In the genomic region with DNA sequence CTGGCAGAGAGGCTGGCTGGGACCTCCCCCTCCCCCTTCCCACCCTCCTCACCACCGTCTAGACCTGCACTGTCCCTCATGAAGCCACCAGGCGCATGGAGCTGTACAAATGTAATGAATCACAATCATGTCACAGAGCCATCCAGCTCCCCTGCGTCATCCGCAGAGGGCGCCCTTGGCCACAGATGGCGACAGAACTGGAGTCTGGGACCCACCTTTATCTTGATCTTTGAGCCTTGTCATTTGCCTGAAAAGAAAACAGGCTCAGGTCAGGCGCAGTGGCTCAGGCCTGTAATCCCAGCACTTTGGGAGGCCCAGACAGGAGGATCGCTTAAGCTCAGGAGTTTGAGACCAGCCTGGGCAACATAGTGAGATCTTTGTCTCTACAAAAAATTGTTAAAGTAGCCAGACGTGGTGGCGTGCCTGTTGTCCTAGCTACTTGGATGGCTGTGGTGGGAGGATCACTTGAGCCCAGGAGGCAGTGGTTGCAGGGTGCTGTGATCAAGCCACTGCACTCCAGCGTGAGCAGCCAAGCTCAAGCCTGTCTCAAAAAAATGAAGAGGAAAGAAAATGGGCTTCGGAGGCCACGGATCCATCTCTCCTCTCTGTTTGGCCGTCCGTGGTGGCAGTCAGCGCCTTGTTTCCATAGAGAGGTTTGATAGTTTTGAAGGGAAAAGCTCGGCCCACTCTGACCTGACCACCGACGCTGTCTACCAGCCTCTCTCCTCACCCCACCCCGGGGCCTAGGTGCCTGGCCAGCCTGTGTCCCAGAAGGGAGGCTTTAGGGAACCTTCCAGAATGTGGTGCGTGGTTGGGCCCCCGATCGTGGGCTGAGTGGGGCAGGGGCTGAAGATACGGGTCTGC, we compare ENCODE assay signal across 1 cellular context.
TF ChIP-seq lines count a peak whose summit lies in the region.

No MANE protein-coding gene starts in this region.

TF ChIP-seq in HepG2, 621 proteins besides CTCF, POLR2A, EP300 and RAD21 (continued from another document and continues in another):
- TF ChIP-seq IKZF1 (IDR thresholded peaks at IDR 0.05) (no peak), HNRNPK (IDR thresholded peaks at IDR 0.05; ENCODE audit: low read depth, low read length, poor library complexity, severe bottlenecking) (no peak), KAT2B (IDR thresholded peaks at IDR 0.05; ENCODE audit: borderline replicate concordance, low read depth, low read length) (no peak), ZNF17 (CRISPR knock-in tag; IDR thresholded peaks at IDR 0.05) (no peak), ZSCAN21 (CRISPR knock-in tag; IDR thresholded peaks at IDR 0.05; ENCODE audit: borderline replicate concordance) (peak; percentile 65; the same call in 1 of the 2 replicates), SIX4 (CRISPR knock-in tag; IDR thresholded peaks at IDR 0.05) (peak; percentile 28; the same call in 1 of the 2 replicates), KMT2A (CRISPR knock-in tag; IDR thresholded peaks at IDR 0.05) (peak; percentile 59; the same call in 1 of the 2 replicates), PRDM4 (CRISPR knock-in tag; IDR thresholded peaks at IDR 0.05; ENCODE audit: borderline replicate concordance) (peak; percentile 89; the same call in 1 of the 2 replicates), ZNF256 (CRISPR knock-in tag; conservative IDR thresholded peaks at IDR 0.05) (0 out of 2 replicates have a peak, but pooled peaks have one; percentile 46), RARA (CRISPR knock-in tag; IDR thresholded peaks at IDR 0.05) (peak; percentile 71), ZNF782 (CRISPR knock-in tag; IDR thresholded peaks at IDR 0.05; ENCODE audit: borderline replicate concordance) (0 out of 2 replicates have a peak, but pooled peaks have one; percentile 83), BRCA1 (CRISPR knock-in tag; IDR thresholded peaks at IDR 0.05) (no peak; the same call in 1 of the 2 replicates), NR2F6 (IDR thresholded peaks at IDR 0.05) (peak; percentile 38; the same call in 1 of the 2 replicates), NR2F6 (CRISPR knock-in tag; IDR thresholded peaks at IDR 0.05) (peak; percentile 88), SMAD1 (CRISPR knock-in tag; IDR thresholded peaks at IDR 0.05; ENCODE audit: borderline replicate concordance, low read depth) (peak; percentile 24; the same call in 1 of the 2 replicates), AKAP8 (CRISPR knock-in tag; IDR thresholded peaks at IDR 0.05) (0 out of 2 replicates have a peak, but pooled peaks have one; percentile 57), ZEB1 (IDR thresholded peaks at IDR 0.05; ENCODE audit: insufficient replicate concordance, low read depth) (no peak), ATF4 (CRISPR knock-in tag; IDR thresholded peaks at IDR 0.05) (no peak), PHF5A (CRISPR knock-in tag; IDR thresholded peaks at IDR 0.05; ENCODE audit: low read depth, unreplicated experiment) (peak; percentile 95), MBD4 (IDR thresholded peaks at IDR 0.05; ENCODE audit: borderline replicate concordance, low read length) (no peak), TGIF2 (CRISPR knock-in tag; IDR thresholded peaks at IDR 0.05) (peak; percentile 91; the same call in 1 of the 2 replicates), MXD3 (CRISPR knock-in tag; IDR thresholded peaks at IDR 0.05) (no peak; the same call in 1 of the 2 replicates), ZFP41 (CRISPR knock-in tag; IDR thresholded peaks at IDR 0.05; ENCODE audit: borderline replicate concordance) (no peak), ZNF652 (CRISPR knock-in tag; IDR thresholded peaks at IDR 0.05; ENCODE audit: borderline replicate concordance, low read depth) (no peak), PLSCR1 (CRISPR knock-in tag; IDR thresholded peaks at IDR 0.05; ENCODE audit: borderline replicate concordance) (no peak), BCL6 (CRISPR knock-in tag; IDR thresholded peaks at IDR 0.05) (peak; percentile 76), NAIF1 (CRISPR knock-in tag; IDR thresholded peaks at IDR 0.05; ENCODE audit: borderline replicate concordance) (no peak; the same call in 1 of the 2 replicates), SNAPC5 (CRISPR knock-in tag; IDR thresholded peaks at IDR 0.05; ENCODE audit: borderline replicate concordance) (no peak; the same call in 1 of the 2 replicates), TEAD2 (CRISPR knock-in tag; IDR thresholded peaks at IDR 0.05) (no peak), YY1 (IDR thresholded peaks at IDR 0.05; ENCODE audit: insufficient read depth, insufficient replicate concordance, low read depth, low read length) (peak; percentile 72), ZFP36L2 (CRISPR knock-in tag; IDR thresholded peaks at IDR 0.05) (no peak)
- TF ChIP-seq, protein P1, sequence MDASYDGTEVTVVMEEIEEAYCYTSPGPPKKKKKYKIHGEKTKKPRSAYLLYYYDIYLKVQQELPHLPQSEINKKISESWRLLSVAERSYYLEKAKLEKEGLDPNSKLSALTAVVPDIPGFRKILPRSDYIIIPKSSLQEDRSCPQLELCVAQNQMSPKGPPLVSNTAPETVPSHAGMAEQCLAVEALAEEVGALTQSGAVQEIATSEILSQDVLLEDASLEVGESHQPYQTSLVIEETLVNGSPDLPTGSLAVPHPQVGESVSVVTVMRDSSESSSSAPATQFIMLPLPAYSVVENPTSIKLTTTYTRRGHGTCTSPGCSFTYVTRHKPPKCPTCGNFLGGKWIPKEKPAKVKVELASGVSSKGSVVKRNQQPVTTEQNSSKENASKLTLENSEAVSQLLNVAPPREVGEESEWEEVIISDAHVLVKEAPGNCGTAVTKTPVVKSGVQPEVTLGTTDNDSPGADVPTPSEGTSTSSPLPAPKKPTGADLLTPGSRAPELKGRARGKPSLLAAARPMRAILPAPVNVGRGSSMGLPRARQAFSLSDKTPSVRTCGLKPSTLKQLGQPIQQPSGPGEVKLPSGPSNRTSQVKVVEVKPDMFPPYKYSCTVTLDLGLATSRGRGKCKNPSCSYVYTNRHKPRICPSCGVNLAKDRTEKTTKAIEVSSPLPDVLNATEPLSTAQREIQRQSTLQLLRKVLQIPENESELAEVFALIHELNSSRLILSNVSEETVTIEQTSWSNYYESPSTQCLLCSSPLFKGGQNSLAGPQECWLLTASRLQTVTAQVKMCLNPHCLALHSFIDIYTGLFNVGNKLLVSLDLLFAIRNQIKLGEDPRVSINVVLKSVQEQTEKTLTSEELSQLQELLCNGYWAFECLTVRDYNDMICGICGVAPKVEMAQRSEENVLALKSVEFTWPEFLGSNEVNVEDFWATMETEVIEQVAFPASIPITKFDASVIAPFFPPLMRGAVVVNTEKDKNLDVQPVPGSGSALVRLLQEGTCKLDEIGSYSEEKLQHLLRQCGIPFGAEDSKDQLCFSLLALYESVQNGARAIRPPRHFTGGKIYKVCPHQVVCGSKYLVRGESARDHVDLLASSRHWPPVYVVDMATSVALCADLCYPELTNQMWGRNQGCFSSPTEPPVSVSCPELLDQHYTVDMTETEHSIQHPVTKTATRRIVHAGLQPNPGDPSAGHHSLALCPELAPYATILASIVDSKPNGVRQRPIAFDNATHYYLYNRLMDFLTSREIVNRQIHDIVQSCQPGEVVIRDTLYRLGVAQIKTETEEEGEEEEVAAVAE (CRISPR knock-in tag; IDR thresholded peaks at IDR 0.05; ENCODE audit: borderline replicate concordance), result peak; percentile 90
- TF ChIP-seq, protein P2, sequence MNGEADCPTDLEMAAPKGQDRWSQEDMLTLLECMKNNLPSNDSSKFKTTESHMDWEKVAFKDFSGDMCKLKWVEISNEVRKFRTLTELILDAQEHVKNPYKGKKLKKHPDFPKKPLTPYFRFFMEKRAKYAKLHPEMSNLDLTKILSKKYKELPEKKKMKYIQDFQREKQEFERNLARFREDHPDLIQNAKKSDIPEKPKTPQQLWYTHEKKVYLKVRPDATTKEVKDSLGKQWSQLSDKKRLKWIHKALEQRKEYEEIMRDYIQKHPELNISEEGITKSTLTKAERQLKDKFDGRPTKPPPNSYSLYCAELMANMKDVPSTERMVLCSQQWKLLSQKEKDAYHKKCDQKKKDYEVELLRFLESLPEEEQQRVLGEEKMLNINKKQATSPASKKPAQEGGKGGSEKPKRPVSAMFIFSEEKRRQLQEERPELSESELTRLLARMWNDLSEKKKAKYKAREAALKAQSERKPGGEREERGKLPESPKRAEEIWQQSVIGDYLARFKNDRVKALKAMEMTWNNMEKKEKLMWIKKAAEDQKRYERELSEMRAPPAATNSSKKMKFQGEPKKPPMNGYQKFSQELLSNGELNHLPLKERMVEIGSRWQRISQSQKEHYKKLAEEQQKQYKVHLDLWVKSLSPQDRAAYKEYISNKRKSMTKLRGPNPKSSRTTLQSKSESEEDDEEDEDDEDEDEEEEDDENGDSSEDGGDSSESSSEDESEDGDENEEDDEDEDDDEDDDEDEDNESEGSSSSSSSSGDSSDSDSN (CRISPR knock-in tag; IDR thresholded peaks at IDR 0.05), result peak; percentile 37; the same call in 1 of the 2 replicates
- TF ChIP-seq, protein P3, sequence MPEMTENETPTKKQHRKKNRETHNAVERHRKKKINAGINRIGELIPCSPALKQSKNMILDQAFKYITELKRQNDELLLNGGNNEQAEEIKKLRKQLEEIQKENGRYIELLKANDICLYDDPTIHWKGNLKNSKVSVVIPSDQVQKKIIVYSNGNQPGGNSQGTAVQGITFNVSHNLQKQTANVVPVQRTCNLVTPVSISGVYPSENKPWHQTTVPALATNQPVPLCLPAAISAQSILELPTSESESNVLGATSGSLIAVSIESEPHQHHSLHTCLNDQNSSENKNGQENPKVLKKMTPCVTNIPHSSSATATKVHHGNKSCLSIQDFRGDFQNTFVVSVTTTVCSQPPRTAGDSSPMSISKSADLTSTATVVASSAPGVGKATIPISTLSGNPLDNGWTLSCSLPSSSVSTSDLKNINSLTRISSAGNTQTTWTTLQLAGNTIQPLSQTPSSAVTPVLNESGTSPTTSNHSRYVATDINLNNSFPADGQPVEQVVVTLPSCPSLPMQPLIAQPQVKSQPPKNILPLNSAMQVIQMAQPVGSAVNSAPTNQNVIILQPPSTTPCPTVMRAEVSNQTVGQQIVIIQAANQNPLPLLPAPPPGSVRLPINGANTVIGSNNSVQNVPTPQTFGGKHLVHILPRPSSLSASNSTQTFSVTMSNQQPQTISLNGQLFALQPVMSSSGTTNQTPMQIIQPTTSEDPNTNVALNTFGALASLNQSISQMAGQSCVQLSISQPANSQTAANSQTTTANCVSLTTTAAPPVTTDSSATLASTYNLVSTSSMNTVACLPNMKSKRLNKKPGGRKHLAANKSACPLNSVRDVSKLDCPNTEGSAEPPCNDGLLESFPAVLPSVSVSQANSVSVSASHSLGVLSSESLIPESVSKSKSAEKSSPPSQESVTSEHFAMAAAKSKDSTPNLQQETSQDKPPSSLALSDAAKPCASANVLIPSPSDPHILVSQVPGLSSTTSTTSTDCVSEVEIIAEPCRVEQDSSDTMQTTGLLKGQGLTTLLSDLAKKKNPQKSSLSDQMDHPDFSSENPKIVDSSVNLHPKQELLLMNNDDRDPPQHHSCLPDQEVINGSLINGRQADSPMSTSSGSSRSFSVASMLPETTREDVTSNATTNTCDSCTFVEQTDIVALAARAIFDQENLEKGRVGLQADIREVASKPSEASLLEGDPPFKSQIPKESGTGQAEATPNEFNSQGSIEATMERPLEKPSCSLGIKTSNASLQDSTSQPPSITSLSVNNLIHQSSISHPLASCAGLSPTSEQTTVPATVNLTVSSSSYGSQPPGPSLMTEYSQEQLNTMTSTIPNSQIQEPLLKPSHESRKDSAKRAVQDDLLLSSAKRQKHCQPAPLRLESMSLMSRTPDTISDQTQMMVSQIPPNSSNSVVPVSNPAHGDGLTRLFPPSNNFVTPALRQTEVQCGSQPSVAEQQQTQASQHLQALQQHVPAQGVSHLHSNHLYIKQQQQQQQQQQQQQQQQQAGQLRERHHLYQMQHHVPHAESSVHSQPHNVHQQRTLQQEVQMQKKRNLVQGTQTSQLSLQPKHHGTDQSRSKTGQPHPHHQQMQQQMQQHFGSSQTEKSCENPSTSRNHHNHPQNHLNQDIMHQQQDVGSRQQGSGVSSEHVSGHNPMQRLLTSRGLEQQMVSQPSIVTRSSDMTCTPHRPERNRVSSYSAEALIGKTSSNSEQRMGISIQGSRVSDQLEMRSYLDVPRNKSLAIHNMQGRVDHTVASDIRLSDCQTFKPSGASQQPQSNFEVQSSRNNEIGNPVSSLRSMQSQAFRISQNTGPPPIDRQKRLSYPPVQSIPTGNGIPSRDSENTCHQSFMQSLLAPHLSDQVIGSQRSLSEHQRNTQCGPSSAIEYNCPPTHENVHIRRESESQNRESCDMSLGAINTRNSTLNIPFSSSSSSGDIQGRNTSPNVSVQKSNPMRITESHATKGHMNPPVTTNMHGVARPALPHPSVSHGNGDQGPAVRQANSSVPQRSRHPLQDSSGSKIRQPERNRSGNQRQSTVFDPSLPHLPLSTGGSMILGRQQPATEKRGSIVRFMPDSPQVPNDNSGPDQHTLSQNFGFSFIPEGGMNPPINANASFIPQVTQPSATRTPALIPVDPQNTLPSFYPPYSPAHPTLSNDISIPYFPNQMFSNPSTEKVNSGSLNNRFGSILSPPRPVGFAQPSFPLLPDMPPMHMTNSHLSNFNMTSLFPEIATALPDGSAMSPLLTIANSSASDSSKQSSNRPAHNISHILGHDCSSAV (CRISPR knock-in tag; IDR thresholded peaks at IDR 0.05; ENCODE audit: borderline replicate concordance), result no peak
